ENCODE assay signal across 14 cellular contexts in genomic region chr9:95383198-95383673, GRCh38.
DNase-seq lines count a peak whose midpoint lies in the region; ATAC-seq and TF ChIP-seq lines count a peak whose summit lies in the region.
"Had no signal": no experiment of that assay in that cellular context is flagged by ENCODE, and none has a peak within 500 bp of the region (broad histone marks: within the 10 kb centered on the region; RNA-seq: fewer than 3 reads in every experiment).

No MANE protein-coding gene starts in this region.

- POLR2A ChIA-PET in PC-9 (lab: Charles Lee; ENCODE audit: unreplicated experiment), result interaction anchor here (0.5 to 1.5 kb wide), 9 partner anchors 43 to 554 kb away, joined by 3 to 14 read pairs (median 5); no protein-coding TSS in a partner anchor

- no peaks in the 10 kb centered on the region for H3K36me3 ChIP-seq in PC-9 (ENCODE audit: low read depth)

- no peak for TF ChIP-seq CTCF in PC-9 (conservative IDR thresholded peaks at IDR 0.05)
- TF ChIP-seq CTCF in retinal pigment epithelial cell (conservative IDR thresholded peaks at IDR 0.05; ENCODE audit: low read depth, low read length), result no peak

- H3K79me2 ChIP-seq in PC-9 (ENCODE audit: low read depth), result no peaks in the 10 kb centered on the region

- no peaks in the 10 kb centered on the region for H3K9me3 ChIP-seq in PC-9 (ENCODE audit: insufficient read depth, low read depth)

- no TSS peak for BruUV-seq in PC-9 (replicated peaks; lab: Mats Ljungman, UMichigan)

- H3K9me2 ChIP-seq in PC-9 (ENCODE audit: insufficient read depth), result no peaks in the 10 kb centered on the region

- H3F3A ChIP-seq in PC-9 (ENCODE audit: insufficient read depth, low read depth), result peaks cover 45% of the 10 kb centered on the region

- peak overlapping the region; percentile 99 for H3K27ac ChIP-seq in PC-9

- H2AFZ ChIP-seq in PC-9, result no peak overlapping the region

- H3K4me2 ChIP-seq in PC-9, result peak overlapping the region; percentile 72

- DNase-seq in GM04504 (ENCODE audit: low read depth) (peak; percentile 71), PC-9 (peak; percentile 83 to 99), dedifferentiated amniotic fluid mesenchymal stem cell (ENCODE audit: extremely low spot score) (peak; percentile 75), retinal pigment epithelial cell (ENCODE audit: low read depth) (peak; percentile 58), CD1c-positive myeloid dendritic cell (ENCODE audit: extremely low spot score) (no peak)
- no peak for DNase-seq in activated CD8-positive, alpha-beta memory T cell treated with anti-CD3 and anti-CD28 coated beads, Interleukin-2, amount 50 U/mL, for 4 hours
- DNase-seq: activated CD4-positive, alpha-beta T cell treated with anti-CD3 and anti-CD28 coated beads, Interleukin-2, amount 50 U/mL, for 48 hours; activated naive CD4-positive, alpha-beta T cell treated with anti-CD3 and anti-CD28 coated beads, Interleukin-2, amount 50 U/mL, for 16 hours; effector CD8-positive, alpha-beta T cell; GF-D8; NCI-H345; small intestine; stimulated activated CD8-positive, alpha-beta memory T cell treated with anti-CD3 and anti-CD28 coated beads, Interleukin-4, amount 100 ng/mL, for 48 hours had no signal

- H3K4me3 ChIP-seq in PC-9 (peak overlapping the region; percentile 30; the same call in 1 of the 2 replicates), retinal pigment epithelial cell (ENCODE audit: low read length) (no peak overlapping the region)

- H3K27me3 ChIP-seq in PC-9 (ENCODE audit: insufficient read depth, low read depth), result no peaks in the 10 kb centered on the region

- peaks cover 61% of the 10 kb centered on the region for H3K4me1 ChIP-seq in PC-9 (replicated peaks; ENCODE audit: insufficient read depth)

- no peak for ATAC-seq in HG03139 (IDR thresholded peaks at IDR 0.05; ENCODE audit: unreplicated experiment)

- CTCF ChIA-PET in PC-9 (lab: Charles Lee), result interaction anchor here (0.7 kb wide), 1 partner anchor 118 kb away, joined by 4 read pairs; no protein-coding TSS in a partner anchor

- no peaks in the 10 kb centered on the region for H4K20me1 ChIP-seq in PC-9 (ENCODE audit: insufficient read depth)

- intact Hi-C loops in PC-9 (cut with micrococcal nuclease; ENCODE audit: unreplicated experiment), result loop anchor here (1.0 to 2.0 kb wide), 4 partner anchors 43 to 128 kb away; partner anchors contain the start of gene FANCC

Comparison
In these comparisons a context has a peak if more than half of its experiments do, and no peak if none do; other contexts are left out.
1. DNase-seq: peak in GM04504 (single experiment), PC-9 (2 of 2), dedifferentiated amniotic fluid mesenchymal stem cell (single experiment) and retinal pigment epithelial cell (single experiment); none in activated CD8-positive, alpha-beta memory T cell treated with anti-CD3 and anti-CD28 coated beads, Interleukin-2, amount 50 U/mL, for 4 hours (single experiment) and CD1c-positive myeloid dendritic cell (single experiment).